8 cellular contexts compared by ENCODE assay signal in genomic region chr19:8444677-8445487, GRCh38. TPM values are rescaled to one million over a fixed set of nuclear protein-coding genes. Genes with fewer than 3 reads are reported as not detected.
A peak's percentile ranks its signal among the peaks of the same experiment; 100 is the strongest.
DNase-seq lines count a peak whose midpoint lies in the region; ATAC-seq and TF ChIP-seq lines count a peak whose summit lies in the region.

A gene with protein sequence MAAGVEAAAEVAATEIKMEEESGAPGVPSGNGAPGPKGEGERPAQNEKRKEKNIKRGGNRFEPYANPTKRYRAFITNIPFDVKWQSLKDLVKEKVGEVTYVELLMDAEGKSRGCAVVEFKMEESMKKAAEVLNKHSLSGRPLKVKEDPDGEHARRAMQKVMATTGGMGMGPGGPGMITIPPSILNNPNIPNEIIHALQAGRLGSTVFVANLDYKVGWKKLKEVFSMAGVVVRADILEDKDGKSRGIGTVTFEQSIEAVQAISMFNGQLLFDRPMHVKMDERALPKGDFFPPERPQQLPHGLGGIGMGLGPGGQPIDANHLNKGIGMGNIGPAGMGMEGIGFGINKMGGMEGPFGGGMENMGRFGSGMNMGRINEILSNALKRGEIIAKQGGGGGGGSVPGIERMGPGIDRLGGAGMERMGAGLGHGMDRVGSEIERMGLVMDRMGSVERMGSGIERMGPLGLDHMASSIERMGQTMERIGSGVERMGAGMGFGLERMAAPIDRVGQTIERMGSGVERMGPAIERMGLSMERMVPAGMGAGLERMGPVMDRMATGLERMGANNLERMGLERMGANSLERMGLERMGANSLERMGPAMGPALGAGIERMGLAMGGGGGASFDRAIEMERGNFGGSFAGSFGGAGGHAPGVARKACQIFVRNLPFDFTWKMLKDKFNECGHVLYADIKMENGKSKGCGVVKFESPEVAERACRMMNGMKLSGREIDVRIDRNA (plus strand): TSS chr19:8444975. CDS start chr19:8444999, 24 bp downstream.

- H3K27me3 ChIP-seq in GM06990 (replicated peaks; ENCODE audit: control insufficient read depth, insufficient read depth, low read length) = no peaks in the 10 kb centered on the region

- peak within 1 kb of the TSS; percentile 97 to 99 for H3K27ac Mint-ChIP-seq in activated naive CD4-positive, alpha-beta T cell treated with anti-CD3 and anti-CD28 coated beads, Interleukin-2, amount 50 U/mL, for 72 hours

- ATAC-seq in HG02588 (IDR thresholded peaks at IDR 0.05; ENCODE audit: unreplicated experiment) = peak; percentile 74
- ATAC-seq in SK-N-SH treated with all-trans-retinoic acid at 6 μM for 48 hours = peak; percentile 92
- ATAC-seq in activated naive CD4-positive, alpha-beta T cell treated with anti-CD3 and anti-CD28 coated beads, Interleukin-2, amount 50 U/mL, for 72 hours = peak; percentile 93 to 95

- DNase-seq in GM06990 (ENCODE audit: extremely low read depth, insufficient read length) (peak; percentile 100), NCI-H1092 (lab: John Stamatoyannopoulos, UW) (peak; percentile 97), glomerular endothelial cell (ENCODE audit: extremely low read depth, low read depth, low spot score) (peak; percentile 56), occipital lobe (lab: John Stamatoyannopoulos, UW) (peak; percentile 96)
- DNase-seq in activated naive CD4-positive, alpha-beta T cell treated with anti-CD3 and anti-CD28 coated beads, Interleukin-2, amount 50 U/mL, for 72 hours (ENCODE audit: low spot score in 2 of 2) = peak; percentile 100

- no peak for TF ChIP-seq CTCF in GM06990 (IDR thresholded peaks at IDR 0.05; ENCODE audit: insufficient read depth, low read length, poor library complexity, severe bottlenecking)

- H3K27ac ChIP-seq in temporal lobe (ENCODE audit: low read depth, low read length) = peak within 1 kb of the TSS; percentile 92

- H3K9me3 Mint-ChIP-seq in activated naive CD4-positive, alpha-beta T cell treated with anti-CD3 and anti-CD28 coated beads, Interleukin-2, amount 50 U/mL, for 72 hours = no peaks in the 10 kb centered on the region

- H3K36me3 ChIP-seq in GM06990 (ENCODE audit: control insufficient read depth, insufficient read depth, low read length) = no peaks in the 10 kb centered on the region; the same call in 1 of the 2 replicates

- H3K4me3 ChIP-seq in GM06990 (replicated peaks; ENCODE audit: low read depth, low read length) = peak within 1 kb of the TSS; percentile 98

- peaks cover 22% of the 10 kb centered on the region in 2 donors for H3K36me3 Mint-ChIP-seq in activated naive CD4-positive, alpha-beta T cell treated with anti-CD3 and anti-CD28 coated beads, Interleukin-2, amount 50 U/mL, for 72 hours

TF ChIP-seq in SK-N-SH treated with all-trans-retinoic acid at 6 μM for 48 hours, 23 proteins besides CTCF, POLR2A, EP300 and RAD21:
- TF ChIP-seq ZNF565 (CRISPR knock-in tag; conservative IDR thresholded peaks at IDR 0.05; ENCODE audit: low read depth) (no peak), ESRRG (CRISPR knock-in tag; IDR thresholded peaks at IDR 0.05) (no peak), CSRNP3 (CRISPR knock-in tag; IDR thresholded peaks at IDR 0.05) (no peak), TSHZ2 (CRISPR knock-in tag; IDR thresholded peaks at IDR 0.05) (no peak), BACH2 (CRISPR knock-in tag; IDR thresholded peaks at IDR 0.05; ENCODE audit: borderline replicate concordance) (no peak), ZNF70 (CRISPR knock-in tag; IDR thresholded peaks at IDR 0.05) (no peak), ZFP3 (CRISPR knock-in tag; IDR thresholded peaks at IDR 0.05) (no peak), RARB (CRISPR knock-in tag; IDR thresholded peaks at IDR 0.05) (no peak), GLIS3 (CRISPR knock-in tag; IDR thresholded peaks at IDR 0.05) (no peak)
- TF ChIP-seq, protein P1, sequence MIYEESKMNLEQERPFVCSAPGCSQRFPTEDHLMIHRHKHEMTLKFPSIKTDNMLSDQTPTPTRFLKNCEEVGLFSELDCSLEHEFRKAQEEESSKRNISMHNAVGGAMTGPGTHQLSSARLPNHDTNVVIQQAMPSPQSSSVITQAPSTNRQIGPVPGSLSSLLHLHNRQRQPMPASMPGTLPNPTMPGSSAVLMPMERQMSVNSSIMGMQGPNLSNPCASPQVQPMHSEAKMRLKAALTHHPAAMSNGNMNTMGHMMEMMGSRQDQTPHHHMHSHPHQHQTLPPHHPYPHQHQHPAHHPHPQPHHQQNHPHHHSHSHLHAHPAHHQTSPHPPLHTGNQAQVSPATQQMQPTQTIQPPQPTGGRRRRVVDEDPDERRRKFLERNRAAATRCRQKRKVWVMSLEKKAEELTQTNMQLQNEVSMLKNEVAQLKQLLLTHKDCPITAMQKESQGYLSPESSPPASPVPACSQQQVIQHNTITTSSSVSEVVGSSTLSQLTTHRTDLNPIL (CRISPR knock-in tag; IDR thresholded peaks at IDR 0.05; ENCODE audit: low read depth) = no peak
- TF ChIP-seq, protein P2, sequence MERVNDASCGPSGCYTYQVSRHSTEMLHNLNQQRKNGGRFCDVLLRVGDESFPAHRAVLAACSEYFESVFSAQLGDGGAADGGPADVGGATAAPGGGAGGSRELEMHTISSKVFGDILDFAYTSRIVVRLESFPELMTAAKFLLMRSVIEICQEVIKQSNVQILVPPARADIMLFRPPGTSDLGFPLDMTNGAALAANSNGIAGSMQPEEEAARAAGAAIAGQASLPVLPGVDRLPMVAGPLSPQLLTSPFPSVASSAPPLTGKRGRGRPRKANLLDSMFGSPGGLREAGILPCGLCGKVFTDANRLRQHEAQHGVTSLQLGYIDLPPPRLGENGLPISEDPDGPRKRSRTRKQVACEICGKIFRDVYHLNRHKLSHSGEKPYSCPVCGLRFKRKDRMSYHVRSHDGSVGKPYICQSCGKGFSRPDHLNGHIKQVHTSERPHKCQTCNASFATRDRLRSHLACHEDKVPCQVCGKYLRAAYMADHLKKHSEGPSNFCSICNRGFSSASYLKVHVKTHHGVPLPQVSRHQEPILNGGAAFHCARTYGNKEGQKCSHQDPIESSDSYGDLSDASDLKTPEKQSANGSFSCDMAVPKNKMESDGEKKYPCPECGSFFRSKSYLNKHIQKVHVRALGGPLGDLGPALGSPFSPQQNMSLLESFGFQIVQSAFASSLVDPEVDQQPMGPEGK (CRISPR knock-in tag; IDR thresholded peaks at IDR 0.05; ENCODE audit: borderline replicate concordance) = no peak

RNA-seq across cellular contexts. Expression of the gene that starts here (rescaled TPM):
- total RNA-seq in activated naive CD4-positive, alpha-beta T cell treated with anti-CD3 and anti-CD28 coated beads, Interleukin-2, amount 50 U/mL, for 72 hours = 100 to 1,000 TPM; 105 to 243 TPM
- 71.3 and 136 TPM in 2 replicates for total RNA-seq in glomerular endothelial cell
- 49.9 TPM for total RNA-seq in occipital lobe
- total RNA-seq in temporal lobe = 84.3 TPM

Comparison
In these comparisons a context has a peak if more than half of its experiments do, and no peak if none do; other contexts are left out.
1. Peak in every context shown above with its lines: DNase-seq, ATAC-seq, H3K4me3 ChIP-seq and H3K27ac ChIP-seq.